13 cellular contexts compared by ENCODE assay signal in genomic region chr1:19087017-19087736, GRCh38.
DNase-seq lines count a peak whose midpoint lies in the region; ATAC-seq and TF ChIP-seq lines count a peak whose summit lies in the region.
"Had no signal": no experiment of that assay in that cellular context is flagged by ENCODE, and none has a peak within 500 bp of the region (broad histone marks: within the 10 kb centered on the region; RNA-seq: fewer than 3 reads in every experiment).

No MANE protein-coding gene starts in this region.

- H3K36me3 ChIP-seq in PC-3 (ENCODE audit: low read depth, low read length) (peaks cover 60% of the 10 kb centered on the region), hepatocyte (replicated peaks; ENCODE audit: insufficient read depth, low read depth) (no peaks in the 10 kb centered on the region), suprapubic skin (peaks cover 97% of the 10 kb centered on the region)

- H3K4me2 ChIP-seq in PC-3 (ENCODE audit: low read length) (no peak overlapping the region), hepatocyte (no peak overlapping the region)
- H3K4me2 ChIP-seq: PC-9, smooth muscle cell had no signal

- H3K9me3 ChIP-seq in PC-3 (ENCODE audit: low read length) (no peaks in the 10 kb centered on the region), hepatocyte (ENCODE audit: low read depth) (no peaks in the 10 kb centered on the region), suprapubic skin (no peaks in the 10 kb centered on the region)

- POLR2A ChIA-PET in PC-3 (lab: Charles Lee; ENCODE audit: unreplicated experiment) = no interaction called here

- peak overlapping the region; percentile 80 for H3K27ac Mint-ChIP-seq in activated T-cell treated with anti-CD3 and anti-CD28 coated beads, Interleukin-2, amount 50 U/mL, for 24 hours
- H3K27ac Mint-ChIP-seq: activated naive CD8-positive, alpha-beta T cell treated with anti-CD3 and anti-CD28 coated beads, Interleukin-2, amount 10 ng/mL, durations not matched to agents 7 days and 5 days had no signal

- H3K36me3 Mint-ChIP-seq in activated T-cell treated with anti-CD3 and anti-CD28 coated beads, Interleukin-2, amount 50 U/mL, for 24 hours (ENCODE audit: low read depth) = peaks cover 98% of the 10 kb centered on the region

- H3K79me2 ChIP-seq in PC-3 (ENCODE audit: low read length) (no peaks in the 10 kb centered on the region), hepatocyte (peaks cover 3% of the 10 kb centered on the region)

- no peak for TF ChIP-seq POLR2A in suprapubic skin (IDR thresholded peaks at IDR 0.05)

- no peak overlapping the region for H3K27ac ChIP-seq in PC-3 (ENCODE audit: low read length)
- peak overlapping the region; percentile 65 for H3K27ac ChIP-seq in hepatocyte
- H3K27ac ChIP-seq in suprapubic skin = peak overlapping the region; percentile 17
- H3K27ac ChIP-seq: PC-9 had no signal

- no peaks in the 10 kb centered on the region for H3K9me3 Mint-ChIP-seq in activated T-cell treated with anti-CD3 and anti-CD28 coated beads, Interleukin-2, amount 50 U/mL, for 24 hours
- H3K9me3 Mint-ChIP-seq: activated naive CD8-positive, alpha-beta T cell treated with anti-CD3 and anti-CD28 coated beads, Interleukin-2, amount 10 ng/mL, durations not matched to agents 7 days and 5 days had no signal

- no peak overlapping the region for H3K4me3 Mint-ChIP-seq in activated T-cell treated with anti-CD3 and anti-CD28 coated beads, Interleukin-2, amount 50 U/mL, for 24 hours
- H3K4me3 Mint-ChIP-seq: activated naive CD8-positive, alpha-beta T cell treated with anti-CD3 and anti-CD28 coated beads, Interleukin-2, amount 10 ng/mL, durations not matched to agents 7 days and 5 days had no signal

- peaks cover 29% of the 10 kb centered on the region for H3K4me1 Mint-ChIP-seq in activated T-cell treated with anti-CD3 and anti-CD28 coated beads, Interleukin-2, amount 50 U/mL, for 24 hours (ENCODE audit: low read depth)

- no peaks in the 10 kb centered on the region for H3K9me2 ChIP-seq in PC-3 (replicated peaks; ENCODE audit: low read length)
- no peaks in the 10 kb centered on the region for H3K9me2 ChIP-seq in hepatocyte (replicated peaks; ENCODE audit: insufficient read depth)

- WGBS in hepatocyte (ENCODE audit: low lambda C conversion rate, missing lambda C conversion rate) = 77% methylated on average over 6 of the region's 6 CpGs
- 77% methylated on average over 6 of the region's 6 CpGs for WGBS in suprapubic skin

- H4K20me1 ChIP-seq in PC-3 (ENCODE audit: low read length) (no peaks in the 10 kb centered on the region), hepatocyte (ENCODE audit: insufficient read depth, poor library complexity, severe bottlenecking) (peaks cover 3% of the 10 kb centered on the region)

- H3K9ac ChIP-seq in PC-3 (ENCODE audit: low read length) = no peak overlapping the region

- H3K27me3 ChIP-seq in PC-3 (ENCODE audit: low read length) (no peaks in the 10 kb centered on the region), hepatocyte (no peaks in the 10 kb centered on the region), suprapubic skin (no peaks in the 10 kb centered on the region)

- no peak overlapping the region for H3K4me3 ChIP-seq in PC-3 (ENCODE audit: low read length)
- no peak overlapping the region for H3K4me3 ChIP-seq in hepatocyte
- no peak overlapping the region for H3K4me3 ChIP-seq in suprapubic skin
- H3K4me3 ChIP-seq: PC-9, smooth muscle cell had no signal

- no peak for DNase-seq in activated T-cell treated with anti-CD3 and anti-CD28 coated beads, Interleukin-2, amount 50 U/mL, for 24 hours
- no peak for DNase-seq in activated T-cell treated with anti-CD3 and anti-CD28 coated beads, Interleukin-2, amount 50 U/mL, for 1 hour
- DNase-seq in PC-3 (no peak), hepatocyte (ENCODE audit: low spot score) (peak; percentile 57), suprapubic skin (ENCODE audit: low spot score in 2 of 2) (no peak), occipital lobe (lab: John Stamatoyannopoulos, UW) (no peak), HuH-7 (ENCODE audit: low spot score) (no peak), NCI-H1092 treated with DMSO at 0.1 percent for 48 hours (lab: John Stamatoyannopoulos, UW) (no peak)
- DNase-seq: activated naive CD8-positive, alpha-beta T cell treated with anti-CD3 and anti-CD28 coated beads, Interleukin-2, amount 10 ng/mL, durations not matched to agents 7 days and 5 days; NCI-H1092; NCI-H446 treated with DMSO at 0.1 percent for 48 hours; PC-9 had no signal

- TF ChIP-seq EP300 in suprapubic skin (IDR thresholded peaks at IDR 0.05) = no peak

- H3F3A ChIP-seq in PC-3 (ENCODE audit: low read length, unreplicated experiment) = no peaks in the 10 kb centered on the region

- H3K4me1 ChIP-seq in PC-3 (ENCODE audit: insufficient read depth, low read length) (peaks cover under 1% of the 10 kb centered on the region; the same call in 1 of the 2 replicates), hepatocyte (ENCODE audit: insufficient read depth) (peaks cover 20% of the 10 kb centered on the region), suprapubic skin (peaks cover 35% of the 10 kb centered on the region)

- no peaks in the 10 kb centered on the region for H3K27me3 Mint-ChIP-seq in activated T-cell treated with anti-CD3 and anti-CD28 coated beads, Interleukin-2, amount 50 U/mL, for 24 hours
- H3K27me3 Mint-ChIP-seq: activated naive CD8-positive, alpha-beta T cell treated with anti-CD3 and anti-CD28 coated beads, Interleukin-2, amount 10 ng/mL, durations not matched to agents 7 days and 5 days had no signal

- TF ChIP-seq CTCF in PC-3 (conservative IDR thresholded peaks at IDR 0.05; ENCODE audit: low read depth, low read length) = no peak
- no peak for TF ChIP-seq CTCF in hepatocyte (IDR thresholded peaks at IDR 0.05; ENCODE audit: poor library complexity)
- no peak for TF ChIP-seq CTCF in suprapubic skin (IDR thresholded peaks at IDR 0.05)

- no peak overlapping the region for H2AFZ ChIP-seq in PC-3 (ENCODE audit: low read length)
- no peak overlapping the region for H2AFZ ChIP-seq in hepatocyte
- H2AFZ ChIP-seq: PC-9 had no signal

- CTCF ChIA-PET in PC-3 (lab: Charles Lee) = no interaction called here

- peak; percentile 73 for ATAC-seq in PC-3

- BruUV-seq in PC-3 (replicated peaks; lab: Mats Ljungman, UMichigan) = no TSS peak

- intact Hi-C loops in PC-3 (cut with micrococcal nuclease) = loop anchor here (2.0 kb wide), 1 partner anchor 76 kb away; no protein-coding TSS in a partner anchor
